ENCODE assay signal across 25 cellular contexts in the genomic region with DNA sequence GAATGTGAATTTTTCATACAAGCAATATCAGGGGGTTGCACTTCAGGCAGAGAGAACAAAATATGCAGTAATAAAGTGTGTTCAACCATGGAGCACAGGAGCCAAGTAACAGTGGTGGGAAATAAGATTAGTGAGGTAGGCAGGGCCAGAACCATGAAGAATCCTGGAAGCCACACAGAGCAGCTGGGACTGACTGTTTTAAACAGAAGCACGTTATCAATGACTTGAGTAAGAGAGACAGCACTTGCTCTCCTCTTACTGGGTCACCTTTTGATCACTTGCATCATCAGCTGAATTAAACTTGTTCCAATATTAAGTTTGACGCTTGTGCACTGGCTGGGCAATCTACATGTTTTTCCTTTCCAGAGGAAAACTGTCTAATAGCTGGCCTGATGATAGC.
"Had no signal": no experiment of that assay in that cellular context is flagged by ENCODE, and none has a peak within 500 bp of the region (broad histone marks: within the 10 kb centered on the region; RNA-seq: fewer than 3 reads in every experiment).

No MANE protein-coding gene starts in this region.

- DNase-seq: activated CD4-positive, alpha-beta memory T cell treated with anti-CD3 and anti-CD28 coated beads for 36 hours; activated CD4-positive, alpha-beta T cell treated with anti-CD3 and anti-CD28 coated beads, Interleukin-2, amount 10 ng/mL, durations not matched to agents 7 days and 5 days; activated CD4-positive, CD25-positive, alpha-beta regulatory T cell; activated CD8-positive, alpha-beta memory T cell treated with anti-CD3 and anti-CD28 coated beads for 24 hours; activated gamma-delta T cell; activated naive CD4-positive, alpha-beta T cell treated with anti-CD3 and anti-CD28 coated beads for 36 hours; activated T-cell treated with anti-CD3 and anti-CD28 coated beads, Interleukin-2, amount 50 U/mL, for 4 hours; caudate nucleus; IMR-90; NCI-H1048; NCI-H1694; NCI-H2029; NCI-H2107; NCI-H2171 treated with DMSO at 0.1 percent for 48 hours; NCI-H226; NCI-H510A; NCI-H526 treated with DMSO at 0.1 percent for 48 hours; NK-92 treated with Interleukin-12 subunit alpha and Interleukin-12 subunit beta, amount 100 ng/mL, for 24 hours; Peyer's patch; SHP77 treated with DMSO at 0.1 percent for 48 hours; T1000 had no signal

- H3K9me3 Mint-ChIP-seq: activated CD4-positive, alpha-beta memory T cell treated with anti-CD3 and anti-CD28 coated beads for 36 hours; activated CD4-positive, alpha-beta T cell treated with anti-CD3 and anti-CD28 coated beads, Interleukin-2, amount 10 ng/mL, durations not matched to agents 7 days and 5 days had no signal

- H3K4me1 ChIP-seq: Peyer's patch had no signal

- H3K4me1 Mint-ChIP-seq: activated CD4-positive, alpha-beta T cell treated with anti-CD3 and anti-CD28 coated beads, Interleukin-2, amount 10 ng/mL, durations not matched to agents 7 days and 5 days; activated T-helper 17 cell treated with anti-CD3 and anti-CD28 coated beads, Interleukin-2, amount 50 U/mL, for 72 hours had no signal

- H3K27me3 Mint-ChIP-seq: activated CD4-positive, alpha-beta memory T cell treated with anti-CD3 and anti-CD28 coated beads for 36 hours; activated CD4-positive, alpha-beta T cell treated with anti-CD3 and anti-CD28 coated beads, Interleukin-2, amount 10 ng/mL, durations not matched to agents 7 days and 5 days; activated naive CD8-positive, alpha-beta T cell had no signal

- H3K4me3 Mint-ChIP-seq: activated CD4-positive, alpha-beta memory T cell treated with anti-CD3 and anti-CD28 coated beads for 36 hours; activated CD4-positive, alpha-beta T cell treated with anti-CD3 and anti-CD28 coated beads, Interleukin-2, amount 10 ng/mL, durations not matched to agents 7 days and 5 days; activated naive CD4-positive, alpha-beta T cell treated with anti-CD3 and anti-CD28 coated beads for 36 hours; activated naive CD8-positive, alpha-beta T cell; activated T-cell treated with anti-CD3 and anti-CD28 coated beads, Interleukin-2, amount 50 U/mL, for 4 hours; activated T-helper 17 cell treated with anti-CD3 and anti-CD28 coated beads, Interleukin-2, amount 50 U/mL, for 72 hours had no signal

- FAIRE-seq: TTC549 had no signal

- H3K36me3 ChIP-seq: Peyer's patch had no signal

- H3K36me3 Mint-ChIP-seq: activated CD4-positive, alpha-beta memory T cell treated with anti-CD3 and anti-CD28 coated beads for 36 hours; activated naive CD8-positive, alpha-beta T cell had no signal

- H3K4me3 ChIP-seq: Peyer's patch had no signal

- H3K27ac Mint-ChIP-seq: activated CD4-positive, alpha-beta memory T cell treated with anti-CD3 and anti-CD28 coated beads for 36 hours; activated CD4-positive, alpha-beta T cell treated with anti-CD3 and anti-CD28 coated beads, Interleukin-2, amount 10 ng/mL, durations not matched to agents 7 days and 5 days; activated naive CD4-positive, alpha-beta T cell treated with anti-CD3 and anti-CD28 coated beads for 36 hours; activated naive CD8-positive, alpha-beta T cell; activated T-helper 17 cell treated with anti-CD3 and anti-CD28 coated beads, Interleukin-2, amount 50 U/mL, for 72 hours had no signal

- H3K27ac ChIP-seq: Peyer's patch, RWPE1 had no signal

- ATAC-seq: activated T-cell treated with anti-CD3 and anti-CD28 coated beads, Interleukin-2, amount 50 U/mL, for 4 hours; activated T-helper 17 cell treated with anti-CD3 and anti-CD28 coated beads, Interleukin-2, amount 50 U/mL, for 72 hours had no signal

- H3K9me3 ChIP-seq: Peyer's patch had no signal

- H3K27me3 ChIP-seq: Peyer's patch had no signal
